ENCODE assay signal across 2 cellular contexts in the genomic region with DNA sequence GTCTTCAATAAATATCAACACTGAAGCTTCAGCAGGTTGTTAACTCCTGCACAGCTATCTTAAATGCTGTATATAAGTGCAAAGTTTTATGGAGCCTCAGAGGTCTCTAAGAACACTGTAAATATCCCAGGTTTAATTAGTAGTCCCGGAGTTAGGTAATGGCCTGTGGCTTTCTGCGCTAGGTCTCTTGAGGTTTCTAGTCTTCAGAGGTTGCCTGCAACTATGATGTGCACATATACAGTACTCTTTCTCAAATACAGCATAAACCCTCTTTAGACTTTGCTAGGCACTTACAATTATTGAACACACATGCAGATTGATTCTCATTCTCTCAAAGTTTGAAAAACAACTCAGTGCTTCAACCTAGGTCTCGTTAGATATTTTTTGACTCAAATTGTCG.
TF ChIP-seq lines count a peak whose summit lies in the region.

No MANE protein-coding gene starts in this region.

TF ChIP-seq in IMR-90, 13 proteins besides CTCF, POLR2A, EP300 and RAD21:
- TF ChIP-seq, protein P1, sequence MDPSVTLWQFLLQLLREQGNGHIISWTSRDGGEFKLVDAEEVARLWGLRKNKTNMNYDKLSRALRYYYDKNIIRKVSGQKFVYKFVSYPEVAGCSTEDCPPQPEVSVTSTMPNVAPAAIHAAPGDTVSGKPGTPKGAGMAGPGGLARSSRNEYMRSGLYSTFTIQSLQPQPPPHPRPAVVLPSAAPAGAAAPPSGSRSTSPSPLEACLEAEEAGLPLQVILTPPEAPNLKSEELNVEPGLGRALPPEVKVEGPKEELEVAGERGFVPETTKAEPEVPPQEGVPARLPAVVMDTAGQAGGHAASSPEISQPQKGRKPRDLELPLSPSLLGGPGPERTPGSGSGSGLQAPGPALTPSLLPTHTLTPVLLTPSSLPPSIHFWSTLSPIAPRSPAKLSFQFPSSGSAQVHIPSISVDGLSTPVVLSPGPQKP (IDR thresholded peaks at IDR 0.05; ENCODE audit: borderline replicate concordance, low read depth, low read length): no peak
- TF ChIP-seq BHLHE40 (IDR thresholded peaks at IDR 0.05; ENCODE audit: low read depth, low read length) (no peak), CEBPB (IDR thresholded peaks at IDR 0.05; ENCODE audit: low read depth, low read length) (no peak), RCOR1 (IDR thresholded peaks at IDR 0.05; ENCODE audit: insufficient replicate concordance, low read length) (no peak), MXI1 (IDR thresholded peaks at IDR 0.05; ENCODE audit: borderline replicate concordance, low read depth, low read length) (no peak), MAFK (IDR thresholded peaks at IDR 0.05; ENCODE audit: low read depth, low read length) (no peak), FOS (IDR thresholded peaks at IDR 0.05; ENCODE audit: low read depth, low read length) (no peak), RFX5 (IDR thresholded peaks at IDR 0.05; ENCODE audit: low read depth, low read length) (no peak), NFE2L2 (IDR thresholded peaks at IDR 0.05; ENCODE audit: low read depth, low read length) (no peak), SMC3 (IDR thresholded peaks at IDR 0.05; ENCODE audit: low read depth, low read length) (no peak), CHD1 (IDR thresholded peaks at IDR 0.05; ENCODE audit: low read depth, low read length) (no peak), MAZ (IDR thresholded peaks at IDR 0.05; ENCODE audit: borderline replicate concordance, low read depth, low read length) (no peak)
- TF ChIP-seq, protein P2, sequence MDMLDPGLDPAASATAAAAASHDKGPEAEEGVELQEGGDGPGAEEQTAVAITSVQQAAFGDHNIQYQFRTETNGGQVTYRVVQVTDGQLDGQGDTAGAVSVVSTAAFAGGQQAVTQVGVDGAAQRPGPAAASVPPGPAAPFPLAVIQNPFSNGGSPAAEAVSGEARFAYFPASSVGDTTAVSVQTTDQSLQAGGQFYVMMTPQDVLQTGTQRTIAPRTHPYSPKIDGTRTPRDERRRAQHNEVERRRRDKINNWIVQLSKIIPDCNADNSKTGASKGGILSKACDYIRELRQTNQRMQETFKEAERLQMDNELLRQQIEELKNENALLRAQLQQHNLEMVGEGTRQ (IDR thresholded peaks at IDR 0.05; ENCODE audit: low read depth, low read length): no peak

TF ChIP-seq in GM12878, 131 proteins besides CTCF, POLR2A, EP300 and RAD21:
- TF ChIP-seq, protein P3, sequence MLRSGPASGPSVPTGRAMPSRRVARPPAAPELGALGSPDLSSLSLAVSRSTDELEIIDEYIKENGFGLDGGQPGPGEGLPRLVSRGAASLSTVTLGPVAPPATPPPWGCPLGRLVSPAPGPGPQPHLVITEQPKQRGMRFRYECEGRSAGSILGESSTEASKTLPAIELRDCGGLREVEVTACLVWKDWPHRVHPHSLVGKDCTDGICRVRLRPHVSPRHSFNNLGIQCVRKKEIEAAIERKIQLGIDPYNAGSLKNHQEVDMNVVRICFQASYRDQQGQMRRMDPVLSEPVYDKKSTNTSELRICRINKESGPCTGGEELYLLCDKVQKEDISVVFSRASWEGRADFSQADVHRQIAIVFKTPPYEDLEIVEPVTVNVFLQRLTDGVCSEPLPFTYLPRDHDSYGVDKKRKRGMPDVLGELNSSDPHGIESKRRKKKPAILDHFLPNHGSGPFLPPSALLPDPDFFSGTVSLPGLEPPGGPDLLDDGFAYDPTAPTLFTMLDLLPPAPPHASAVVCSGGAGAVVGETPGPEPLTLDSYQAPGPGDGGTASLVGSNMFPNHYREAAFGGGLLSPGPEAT (IDR thresholded peaks at IDR 0.05; ENCODE audit: low read depth): no peak
- TF ChIP-seq NRF1 (conservative IDR thresholded peaks at IDR 0.05; ENCODE audit: low read depth, low read length): no peak
- TF ChIP-seq SUZ12 (IDR thresholded peaks at IDR 0.05; ENCODE audit: unreplicated experiment): no peak
- TF ChIP-seq ZNF384 (IDR thresholded peaks at IDR 0.05; ENCODE audit: borderline replicate concordance, low read depth, low read length): no peak
- no peak for TF ChIP-seq MTA3 (IDR thresholded peaks at IDR 0.05; ENCODE audit: borderline replicate concordance, low read length)
- no peak for TF ChIP-seq PML (IDR thresholded peaks at IDR 0.05; ENCODE audit: low read length)
- no peak for TF ChIP-seq NBN (IDR thresholded peaks at IDR 0.05)
- TF ChIP-seq, protein P4, sequence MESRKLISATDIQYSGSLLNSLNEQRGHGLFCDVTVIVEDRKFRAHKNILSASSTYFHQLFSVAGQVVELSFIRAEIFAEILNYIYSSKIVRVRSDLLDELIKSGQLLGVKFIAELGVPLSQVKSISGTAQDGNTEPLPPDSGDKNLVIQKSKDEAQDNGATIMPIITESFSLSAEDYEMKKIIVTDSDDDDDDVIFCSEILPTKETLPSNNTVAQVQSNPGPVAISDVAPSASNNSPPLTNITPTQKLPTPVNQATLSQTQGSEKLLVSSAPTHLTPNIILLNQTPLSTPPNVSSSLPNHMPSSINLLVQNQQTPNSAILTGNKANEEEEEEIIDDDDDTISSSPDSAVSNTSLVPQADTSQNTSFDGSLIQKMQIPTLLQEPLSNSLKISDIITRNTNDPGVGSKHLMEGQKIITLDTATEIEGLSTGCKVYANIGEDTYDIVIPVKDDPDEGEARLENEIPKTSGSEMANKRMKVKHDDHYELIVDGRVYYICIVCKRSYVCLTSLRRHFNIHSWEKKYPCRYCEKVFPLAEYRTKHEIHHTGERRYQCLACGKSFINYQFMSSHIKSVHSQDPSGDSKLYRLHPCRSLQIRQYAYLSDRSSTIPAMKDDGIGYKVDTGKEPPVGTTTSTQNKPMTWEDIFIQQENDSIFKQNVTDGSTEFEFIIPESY (IDR thresholded peaks at IDR 0.05): no peak
- no peak for TF ChIP-seq GATAD2B (conservative IDR thresholded peaks at IDR 0.05; ENCODE audit: low read depth)
- TF ChIP-seq MEF2B (IDR thresholded peaks at IDR 0.05; ENCODE audit: partially characterized antibody, poor library complexity, severe bottlenecking): peak; percentile 85
- no peak for TF ChIP-seq SUPT20H (IDR thresholded peaks at IDR 0.05; ENCODE audit: borderline replicate concordance, control insufficient read depth, low read depth, low read length)
- TF ChIP-seq ZSCAN29 (IDR thresholded peaks at IDR 0.05): no peak
- TF ChIP-seq RUNX3 (IDR thresholded peaks at IDR 0.05; ENCODE audit: low read length): peak; percentile 51
